In genomic region chr7:30504347-30505173, GRCh38 we compare ENCODE assay signal across 8 cellular contexts. TPM values are rescaled to one million over a fixed set of nuclear protein-coding genes. Genes with fewer than 3 reads are reported as not detected.
DNase-seq lines count a peak whose midpoint lies in the region; ATAC-seq, FAIRE-seq and TF ChIP-seq lines count a peak whose summit lies in the region.

Gene GGCT (minus strand): TSS chr7:30504829. CDS start chr7:30504709, 120 bp downstream.

- no peaks in the 10 kb centered on the region for H3K27me3 ChIP-seq in psoas muscle (ENCODE audit: insufficient read depth in 3 of 3, low read length in 2 of 3)

- intact Hi-C loops in left ventricle myocardium superior (cut with micrococcal nuclease) = no loop called here
- intact Hi-C loops in psoas muscle (cut with DNase I) = loop anchor here in 1 of 2 donors (2.0 kb wide), 1 partner anchor 26 kb away; the partner anchor contains the start of gene NOD1

- DNase-seq in NCI-H187 (lab: John Stamatoyannopoulos, UW) = peak; percentile 96
- DNase-seq in T-helper 2 cell = peak; percentile 90 to 98 (median 94)
- peak; percentile 99 for DNase-seq in left ventricle myocardium superior
- DNase-seq in psoas muscle = peak; percentile 99
- peak; percentile 100 for DNase-seq in urothelium cell line (ENCODE audit: low spot score)

- no peaks in the 10 kb centered on the region for H3K9me3 ChIP-seq in psoas muscle

- peak within 1 kb of the TSS; percentile 99 for H3K4me3 ChIP-seq in psoas muscle

- ATAC-seq in GM18498 (IDR thresholded peaks at IDR 0.05; ENCODE audit: unreplicated experiment) (peak; percentile 98), HG02938 (IDR thresholded peaks at IDR 0.05; ENCODE audit: unreplicated experiment) (peak; percentile 98), left ventricle myocardium superior (peak; percentile 99), psoas muscle (peak; percentile 97 to 100 (median 100))

- WGBS in psoas muscle, 3 donors = 0 to 1% (median 0%) methylated on average over 59 to 61 of the region's 61 CpGs

- H3K27ac ChIP-seq in angular gyrus (ENCODE audit: low read depth, low read length) = peak within 1 kb of the TSS; percentile 84
- H3K27ac ChIP-seq in psoas muscle = peak within 1 kb of the TSS; percentile 88

- H3K36me3 ChIP-seq in psoas muscle (ENCODE audit: insufficient read depth in 1 of 2, low read depth in 1 of 2) = no peaks in the 10 kb centered on the region

- no peak for TF ChIP-seq CTCF in psoas muscle (IDR thresholded peaks at IDR 0.05)

- H3K4me1 ChIP-seq in psoas muscle = peaks cover 6% of the 10 kb centered on the region

- FAIRE-seq in urothelium cell line (lab: Jason Lieb, UNC) = peak; percentile 94

RNA-seq across cellular contexts. Expression of gene GGCT, which starts in this region (rescaled TPM):
- 18.2 TPM for total RNA-seq in left ventricle myocardium superior
- total RNA-seq in psoas muscle = 10 to 100 TPM; 16.2 to 20.6 (median 17.0) TPM
- 10 to 100 TPM; 30.8 to 55.7 (median 31.8) TPM for polyA plus RNA-seq in psoas muscle

Comparison
In these comparisons a context has a peak if more than half of its experiments do, and no peak if none do; other contexts are left out.
1. Peak in every context shown above with its lines: DNase-seq, ATAC-seq, H3K4me3 ChIP-seq and H3K27ac ChIP-seq.